ENCODE assay signal across 1 cellular context in genomic region chr1:2250721-2251281, GRCh38.
A peak's percentile ranks its signal among the peaks of the same experiment; 100 is the strongest.
TF ChIP-seq lines count a peak whose summit lies in the region.

No MANE protein-coding gene starts in this region.

TF ChIP-seq in HepG2, 621 proteins besides CTCF, POLR2A, EP300 and RAD21 (continues in another document):
- peak; percentile 91 for TF ChIP-seq TFAP4 (IDR thresholded peaks at IDR 0.05; ENCODE audit: borderline replicate concordance, low read depth)
- TF ChIP-seq THAP7 (CRISPR knock-in tag; IDR thresholded peaks at IDR 0.05), result 0 out of 2 replicates have a peak, but pooled peaks have one; percentile 61
- TF ChIP-seq IRF2 (CRISPR knock-in tag; IDR thresholded peaks at IDR 0.05), result 0 out of 2 replicates have a peak, but pooled peaks have one; percentile 43
- 0 out of 2 replicates have a peak, but pooled peaks have one; percentile 36 for TF ChIP-seq ZNF639 (CRISPR knock-in tag; conservative IDR thresholded peaks at IDR 0.05)
- no peak for TF ChIP-seq ZNF782 (CRISPR knock-in tag; IDR thresholded peaks at IDR 0.05; ENCODE audit: borderline replicate concordance)
- TF ChIP-seq MIER3 (CRISPR knock-in tag; IDR thresholded peaks at IDR 0.05; ENCODE audit: borderline replicate concordance), result 0 out of 2 replicates have a peak, but pooled peaks have one; percentile 13
- TF ChIP-seq PPARG (CRISPR knock-in tag; conservative IDR thresholded peaks at IDR 0.05), result peak; percentile 88
- TF ChIP-seq RFX3 (CRISPR knock-in tag; IDR thresholded peaks at IDR 0.05), result 0 out of 2 replicates have a peak, but pooled peaks have one; percentile 34
- no peak for TF ChIP-seq HOXA9 (CRISPR knock-in tag; IDR thresholded peaks at IDR 0.05; ENCODE audit: borderline replicate concordance)
- peak; percentile 58; the same call in 1 of the 2 replicates for TF ChIP-seq NCOA2 (CRISPR knock-in tag; IDR thresholded peaks at IDR 0.05)
- TF ChIP-seq THAP11 (CRISPR knock-in tag; IDR thresholded peaks at IDR 0.05), result peak; percentile 31; the same call in 1 of the 2 replicates
- TF ChIP-seq HNRNPL (IDR thresholded peaks at IDR 0.05; ENCODE audit: low read depth, low read length), result peak; percentile 100
- no peak; the same call in 1 of the 2 replicates for TF ChIP-seq HMG20B (CRISPR knock-in tag; conservative IDR thresholded peaks at IDR 0.05)
- no peak for TF ChIP-seq SSRP1 (CRISPR knock-in tag; IDR thresholded peaks at IDR 0.05)
- no peak for TF ChIP-seq ZBTB26 (CRISPR knock-in tag; IDR thresholded peaks at IDR 0.05; ENCODE audit: borderline replicate concordance)
- TF ChIP-seq MED1 (CRISPR knock-in tag; IDR thresholded peaks at IDR 0.05), result peak; percentile 79
- peak; percentile 64 for TF ChIP-seq REPIN1 (CRISPR knock-in tag; IDR thresholded peaks at IDR 0.05; ENCODE audit: borderline replicate concordance, low read depth)
- no peak for TF ChIP-seq GABPA (IDR thresholded peaks at IDR 0.05; ENCODE audit: low read depth, low read length)
- TF ChIP-seq GABPA (CRISPR knock-in tag; IDR thresholded peaks at IDR 0.05; ENCODE audit: low read depth), result peak; percentile 41; the same call in 1 of the 2 replicates
- 0 out of 2 replicates have a peak, but pooled peaks have one; percentile 38 for TF ChIP-seq KDM1A (CRISPR knock-in tag; IDR thresholded peaks at IDR 0.05)
- peak; percentile 79; the same call in 1 of the 2 replicates for TF ChIP-seq SPEN (CRISPR knock-in tag; IDR thresholded peaks at IDR 0.05; ENCODE audit: low read depth)
- peak; percentile 70 for TF ChIP-seq ZNF121 (CRISPR knock-in tag; IDR thresholded peaks at IDR 0.05)
- TF ChIP-seq THAP9 (CRISPR knock-in tag; IDR thresholded peaks at IDR 0.05; ENCODE audit: borderline replicate concordance), result peak; percentile 29; the same call in 1 of the 2 replicates
- peak; percentile 57 for TF ChIP-seq ZBTB34 (CRISPR knock-in tag; IDR thresholded peaks at IDR 0.05)
- TF ChIP-seq MTA1 (CRISPR knock-in tag; IDR thresholded peaks at IDR 0.05; ENCODE audit: borderline replicate concordance), result peak; percentile 68
- TF ChIP-seq ZBTB10 (CRISPR knock-in tag; IDR thresholded peaks at IDR 0.05; ENCODE audit: borderline replicate concordance), result peak; percentile 89
- TF ChIP-seq FOXP1 (IDR thresholded peaks at IDR 0.05), result no peak
- TF ChIP-seq FOXP1 (CRISPR knock-in tag; IDR thresholded peaks at IDR 0.05), result peak; percentile 35; the same call in 1 of the 2 replicates
- TF ChIP-seq ZFP36L2 (CRISPR knock-in tag; IDR thresholded peaks at IDR 0.05), result no peak
- 0 out of 2 replicates have a peak, but pooled peaks have one; percentile 18 for TF ChIP-seq ZNF441 (CRISPR knock-in tag; IDR thresholded peaks at IDR 0.05; ENCODE audit: borderline replicate concordance)
- no peak for TF ChIP-seq HINFP (CRISPR knock-in tag; IDR thresholded peaks at IDR 0.05; ENCODE audit: low read depth)
- TF ChIP-seq HDAC1 (CRISPR knock-in tag; IDR thresholded peaks at IDR 0.05), result peak; percentile 83
- 0 out of 2 replicates have a peak, but pooled peaks have one; percentile 12 for TF ChIP-seq ATF7-NPFF (CRISPR knock-in tag; IDR thresholded peaks at IDR 0.05; ENCODE audit: low read depth)
- TF ChIP-seq ZFP91 (CRISPR knock-in tag; IDR thresholded peaks at IDR 0.05; ENCODE audit: borderline replicate concordance), result peak; percentile 55
- no peak for TF ChIP-seq ZNF800 (CRISPR knock-in tag; IDR thresholded peaks at IDR 0.05)
- TF ChIP-seq SOX6 (IDR thresholded peaks at IDR 0.05), result no peak
- TF ChIP-seq SOX6 (CRISPR knock-in tag; IDR thresholded peaks at IDR 0.05), result peak; percentile 67; the same call in 1 of the 2 replicates
- peak; percentile 23; the same call in 1 of the 2 replicates for TF ChIP-seq ELF1 (CRISPR knock-in tag; IDR thresholded peaks at IDR 0.05)
- peak; percentile 77 for TF ChIP-seq RXRA (CRISPR knock-in tag; IDR thresholded peaks at IDR 0.05)
- peak; percentile 31; the same call in 1 of the 2 replicates for TF ChIP-seq THRA (CRISPR knock-in tag; IDR thresholded peaks at IDR 0.05; ENCODE audit: borderline replicate concordance)
